Comparison of ENCODE assay signal across 8 cellular contexts in the genomic region with DNA sequence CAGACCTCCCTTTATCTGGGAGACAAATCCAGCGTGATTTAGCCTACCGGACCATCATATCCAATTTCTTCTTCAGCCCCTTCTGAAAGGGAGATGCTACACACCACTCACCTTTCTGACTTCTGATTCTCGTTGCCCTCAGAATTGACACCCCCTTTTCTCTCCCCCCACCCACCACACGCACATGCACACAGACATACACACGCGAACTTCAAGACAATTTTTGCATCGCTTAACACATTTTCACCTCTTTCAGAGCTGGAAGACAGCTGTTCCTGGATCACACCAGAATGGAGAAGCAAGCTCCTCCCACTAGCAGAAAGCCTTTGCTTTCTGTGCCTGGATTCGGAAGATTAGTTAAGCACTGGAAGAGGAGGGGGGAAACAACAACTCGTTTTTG. TPM values are rescaled to one million over a fixed set of nuclear protein-coding genes. Genes with fewer than 3 reads are reported as not detected.
DNase-seq lines count a peak whose midpoint lies in the region; FAIRE-seq and TF ChIP-seq lines count a peak whose summit lies in the region.

No MANE protein-coding gene starts in this region.

- H3K14ac ChIP-seq in mesenchymal stem cell (ENCODE audit: low read length in 2 of 2), result no peak overlapping the region

- H2AFZ ChIP-seq in mesenchymal stem cell (ENCODE audit: low read depth, low read length), result peak overlapping the region; percentile 72

- H2AK5ac ChIP-seq in mesenchymal stem cell (ENCODE audit: low read length, severe bottlenecking), result no peak overlapping the region

- no peak overlapping the region for H3K27ac ChIP-seq in breast epithelium
- H3K27ac ChIP-seq in mesenchymal stem cell (ENCODE audit: low read length, poor library complexity, severe bottlenecking), result no peak overlapping the region

- H2BK15ac ChIP-seq in mesenchymal stem cell (ENCODE audit: low read depth, poor library complexity, severe bottlenecking), result no peak overlapping the region

- H3K36me3 ChIP-seq in breast epithelium (no peaks in the 10 kb centered on the region), mesenchymal stem cell (ENCODE audit: control insufficient read depth in 1 of 2, insufficient read depth in 2 of 2, low read depth in 1 of 2, low read length in 2 of 2) (peaks cover 0 to 2% of the 10 kb centered on the region in 2 experiments)

- H3K27me3 ChIP-seq in breast epithelium, result peaks cover 0 to 35% of the 10 kb centered on the region in 2 donors
- H3K27me3 ChIP-seq in mesenchymal stem cell (ENCODE audit: control insufficient read depth in 1 of 2, insufficient read depth in 1 of 2, low read length in 2 of 2), result peaks cover 0 to 81% of the 10 kb centered on the region in 2 experiments

- no peak overlapping the region for H2BK120ac ChIP-seq in mesenchymal stem cell (ENCODE audit: low read depth, low read length)

- intact Hi-C loops in breast epithelium (cut with DNase I; ENCODE audit: low total_unique reads), result no loop called here

- H3K4me2 ChIP-seq in mesenchymal stem cell (ENCODE audit: low read length, poor library complexity, severe bottlenecking), result peak overlapping the region; percentile 84

- peaks cover 6% of the 10 kb centered on the region for H3K79me1 ChIP-seq in mesenchymal stem cell (replicated peaks; ENCODE audit: low read length, poor library complexity, severe bottlenecking)

- no peak for FAIRE-seq in H54 (lab: Jason Lieb, UNC)

- 1% methylated on average over 8 of the region's 9 CpGs for WGBS in mesenchymal stem cell

- TF ChIP-seq CTCF in breast epithelium (IDR thresholded peaks at IDR 0.05), result no peak

- DNase-seq in COR-L47 (lab: John Stamatoyannopoulos, UW), result peak; percentile 9
- DNase-seq in Kasumi-1 (lab: John Stamatoyannopoulos, UW), result peak; percentile 47 to 57
- no peak for DNase-seq in breast epithelium (ENCODE audit: low spot score in 2 of 2)
- DNase-seq in mesenchymal stem cell, result peak; percentile 72
- DNase-seq in NCI-H2107 (lab: John Stamatoyannopoulos, UW), result no peak
- no peak for DNase-seq in T-helper 9 cell
- no peak for DNase-seq in H54 (ENCODE audit: insufficient read length, low spot score)
- no peak for DNase-seq in HUDEP-2 (lab: John Stamatoyannopoulos, UW; ENCODE audit: unreplicated experiment in 76 of 76)

- H3K23ac ChIP-seq in mesenchymal stem cell (ENCODE audit: low read length in 2 of 2), result no peak overlapping the region

- H3K4me1 ChIP-seq in breast epithelium (no peaks in the 10 kb centered on the region), mesenchymal stem cell (ENCODE audit: control insufficient read depth, insufficient read depth, low read depth, low read length) (peaks cover 9% of the 10 kb centered on the region)

- H3K4me3 ChIP-seq in breast epithelium (peak overlapping the region; percentile 51 to 72 (median 63)), mesenchymal stem cell (ENCODE audit: insufficient read depth in 1 of 2, low read depth in 1 of 2, low read length in 2 of 2) (peak overlapping the region in 1 of 2 experiments; percentile 78)

- TF ChIP-seq POLR2A in breast epithelium (IDR thresholded peaks at IDR 0.05) (no peak), H54 (IDR thresholded peaks at IDR 0.05; ENCODE audit: low read depth, low read length) (no peak)

- no peak overlapping the region for H3K9ac ChIP-seq in mesenchymal stem cell (ENCODE audit: low read length)

- H4K91ac ChIP-seq in mesenchymal stem cell (ENCODE audit: low read length), result no peak overlapping the region

- no peak overlapping the region for H2BK5ac ChIP-seq in mesenchymal stem cell (ENCODE audit: low read depth, low read length, poor library complexity, severe bottlenecking)

- H3K9me3 ChIP-seq in breast epithelium (no peaks in the 10 kb centered on the region), mesenchymal stem cell (ENCODE audit: control insufficient read depth, low read length) (no peaks in the 10 kb centered on the region)

- H2BK12ac ChIP-seq in mesenchymal stem cell (ENCODE audit: low read length in 2 of 2), result no peak overlapping the region

- H4K8ac ChIP-seq in mesenchymal stem cell (ENCODE audit: low read length), result no peak overlapping the region

- H3K18ac ChIP-seq in mesenchymal stem cell (ENCODE audit: low read depth in 1 of 2, low read length in 2 of 2), result no peak overlapping the region

- no peak overlapping the region for H3K4ac ChIP-seq in mesenchymal stem cell (ENCODE audit: low read depth in 1 of 2, low read length in 2 of 2)

RNA-seq across cellular contexts. Expression of gene SNCA, which starts 1.0 kb away (rescaled TPM):
- 10 to 100 TPM; 12.7 to 15.7 (median 15.4) TPM for total RNA-seq in breast epithelium
- polyA plus RNA-seq in mesenchymal stem cell (2013, experiment 1 of 2), result 63.4 TPM
- polyA plus RNA-seq in mesenchymal stem cell (2013, experiment 2 of 2), result 70.5 TPM

RNA-seq across cellular contexts. Expression of gene MMRN1, which starts 56.6 kb away (rescaled TPM):
- 10 to 100 TPM; 11.0 to 83.2 (median 31.9) TPM for total RNA-seq in breast epithelium
- polyA plus RNA-seq in mesenchymal stem cell (2013, experiment 1 of 2), result 0.01 TPM
- 0.05 TPM for polyA plus RNA-seq in mesenchymal stem cell (2013, experiment 2 of 2)

Comparison
In these comparisons a context has a peak if more than half of its experiments do, and no peak if none do; other contexts are left out.
1. DNase-seq: peak in COR-L47 (single experiment), Kasumi-1 (2 of 2) and mesenchymal stem cell (single experiment); none in breast epithelium (0 of 2), NCI-H2107 (single experiment), T-helper 9 cell (single experiment), H54 (single experiment) and HUDEP-2 (0 of 76).